In the genomic region with DNA sequence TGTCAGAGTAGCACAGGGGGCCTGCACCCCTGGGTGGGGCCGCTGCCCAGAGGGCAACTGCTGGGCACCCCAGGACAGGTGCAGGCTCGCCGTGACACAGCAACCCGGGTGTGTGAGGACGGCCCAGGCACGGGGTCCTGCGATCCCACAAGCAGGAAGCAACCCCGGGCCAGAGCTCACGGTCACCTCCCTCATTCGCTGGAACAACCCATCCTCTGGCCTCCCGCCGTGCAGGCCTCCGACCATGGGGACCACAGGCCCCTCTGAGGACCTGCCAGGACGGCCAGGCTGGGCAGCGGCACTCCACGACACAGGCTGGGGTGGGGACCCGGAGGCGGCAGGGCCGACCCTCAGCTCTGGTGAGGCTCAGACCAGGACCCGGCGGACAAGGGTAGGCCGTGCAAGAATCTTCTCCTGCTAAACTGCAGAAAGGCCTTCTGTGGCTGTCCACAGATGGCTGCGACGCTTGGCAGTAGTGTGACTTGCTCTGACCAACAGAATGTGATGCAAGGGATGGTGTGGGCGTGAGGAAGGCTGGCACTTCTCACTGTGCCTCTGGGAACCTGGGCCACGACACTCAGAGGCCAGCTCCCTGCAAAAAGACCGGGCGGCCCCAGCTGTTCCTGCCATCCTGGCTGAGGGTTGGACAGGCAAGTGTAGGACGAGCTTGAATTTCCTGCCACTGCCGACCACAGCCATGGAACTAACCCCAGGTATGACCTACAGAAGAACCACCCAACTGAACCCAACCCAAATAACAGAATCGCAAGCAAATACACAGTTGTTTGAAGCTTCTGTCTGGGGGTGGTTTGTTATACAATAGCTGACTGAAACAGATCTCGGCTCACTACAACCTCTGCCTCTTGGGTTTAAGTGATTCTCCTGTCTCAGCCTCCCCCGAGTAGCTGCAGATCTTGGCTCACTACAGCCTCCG, we compare ENCODE assay signal across 23 cellular contexts. TPM values are rescaled to one million over a fixed set of nuclear protein-coding genes. Genes with fewer than 3 reads are reported as not detected.
DNase-seq lines count a peak whose midpoint lies in the region; ATAC-seq, FAIRE-seq and TF ChIP-seq lines count a peak whose summit lies in the region.
"Had no signal": no experiment of that assay in that cellular context is flagged by ENCODE, and none has a peak within 500 bp of the region (broad histone marks: within the 10 kb centered on the region; RNA-seq: fewer than 3 reads in every experiment).

No MANE protein-coding gene starts in this region.

- no peak overlapping the region for H2BK120ac ChIP-seq in IMR-90 (ENCODE audit: low read depth, low read length)

- H3K4me3 Mint-ChIP-seq in stimulated activated effector memory CD8-positive, alpha-beta T cell treated with anti-CD3 and anti-CD28 coated beads, Interleukin-12 subunit alpha, Interleukin-12 subunit beta, amount 100 ng/mL, for 72 hours, result peak overlapping the region; percentile 79
- peak overlapping the region in 1 of 7 donors; percentile 44 for H3K4me3 Mint-ChIP-seq in CD8-positive, alpha-beta memory T cell
- H3K4me3 Mint-ChIP-seq: activated naive CD8-positive, alpha-beta T cell treated with anti-CD3 and anti-CD28 coated beads, Interleukin-2, amount 50 U/mL, for 24 hours; brain; WTC11 had no signal

- dilution Hi-C loops in IMR-90 (cut with HindIII; ENCODE audit: low sequenced_read_pairs, unreplicated experiment), result no loop called here

- H3K4me2 ChIP-seq in IMR-90 (ENCODE audit: low read depth, low read length) (no peak overlapping the region), K562 (ENCODE audit: insufficient read depth, low read length) (no peak overlapping the region)

- no peak overlapping the region for H3K23ac ChIP-seq in IMR-90 (ENCODE audit: low read depth, low read length)

- FAIRE-seq in K562 (lab: Jason Lieb, UNC), result no peak

- no peak overlapping the region for H2AK5ac ChIP-seq in IMR-90 (ENCODE audit: low read depth, low read length)

- no peak for TF ChIP-seq EP300 in K562 (IDR thresholded peaks at IDR 0.05; ENCODE audit: low read length)

- no peak overlapping the region for H3K14ac ChIP-seq in IMR-90 (replicated peaks; ENCODE audit: low read depth, low read length)

- no peaks in the 10 kb centered on the region for H3K27me3 Mint-ChIP-seq in CD8-positive, alpha-beta memory T cell
- H3K27me3 Mint-ChIP-seq: activated naive CD8-positive, alpha-beta T cell treated with anti-CD3 and anti-CD28 coated beads, Interleukin-2, amount 50 U/mL, for 24 hours; brain; CD4-positive, CD25-positive, alpha-beta regulatory T cell had no signal

- intact Hi-C loops in IMR-90 (cut with micrococcal nuclease) (no loop called here), K562 (cut with micrococcal nuclease) (no loop called here)

- no peak overlapping the region for H2AFZ ChIP-seq in IMR-90 (replicated peaks; ENCODE audit: low read length, poor library complexity)
- no peak overlapping the region for H2AFZ ChIP-seq in K562 (ENCODE audit: low read depth, low read length)

- CTCF ChIA-PET in IMR-90 (lab: Yijun Ruan, JAX) (no interaction called here), K562 (lab: Yijun Ruan, JAX; ENCODE audit: low intra/inter-chr PET ratio) (no interaction called here)
- CTCF ChIA-PET in CD8-positive, alpha-beta memory T cell (lab: Charles Lee), result interaction anchor here (2.4 kb wide), 1 partner anchor 27 kb away, joined by 7 read pairs; the partner anchor contains the start of gene PIP5K1C

- ATAC-seq in IMR-90 (ENCODE audit: low read depth) (no peak), K562 (no peak), left lobe of liver (peak; percentile 67)
- ATAC-seq in stimulated activated effector memory CD8-positive, alpha-beta T cell treated with anti-CD3 and anti-CD28 coated beads, Interleukin-12 subunit alpha, Interleukin-12 subunit beta, amount 100 ng/mL, for 72 hours, result no peak
- ATAC-seq: activated naive CD8-positive, alpha-beta T cell treated with anti-CD3 and anti-CD28 coated beads, Interleukin-2, amount 50 U/mL, for 24 hours had no signal

- no peak overlapping the region for H2BK20ac ChIP-seq in IMR-90 (ENCODE audit: low read depth, low read length)

- H3K9me3 ChIP-seq in IMR-90 (ENCODE audit: control insufficient read depth, insufficient read depth, low read length) (no peaks in the 10 kb centered on the region), K562 (replicated peaks; ENCODE audit: control insufficient read depth, insufficient read depth, low read depth, low read length) (no peaks in the 10 kb centered on the region)
- H3K9me3 ChIP-seq in CD8-positive, alpha-beta memory T cell (ENCODE audit: low read length), result no peaks in the 10 kb centered on the region

- no peak overlapping the region for H3K9ac ChIP-seq in IMR-90 (ENCODE audit: low read depth, low read length)
- peak overlapping the region in 1 of 2 experiments; percentile 56; a peak in 1 of 4 replicates for H3K9ac ChIP-seq in K562 (ENCODE audit: insufficient read depth in 1 of 2, low read depth in 2 of 2, low read length in 2 of 2)

- H3K9me3 Mint-ChIP-seq in stimulated activated effector memory CD8-positive, alpha-beta T cell treated with anti-CD3 and anti-CD28 coated beads, Interleukin-12 subunit alpha, Interleukin-12 subunit beta, amount 100 ng/mL, for 72 hours, result no peaks in the 10 kb centered on the region
- H3K9me3 Mint-ChIP-seq in CD8-positive, alpha-beta memory T cell, result no peaks in the 10 kb centered on the region
- H3K9me3 Mint-ChIP-seq: activated naive CD8-positive, alpha-beta T cell treated with anti-CD3 and anti-CD28 coated beads, Interleukin-2, amount 50 U/mL, for 24 hours; brain; CD4-positive, CD25-positive, alpha-beta regulatory T cell; WTC11 had no signal

- 88% methylated on average over 21 of the region's 34 CpGs; no CpG with 5 or more reads in 1 of the 2 experiments for WGBS in IMR-90 (ENCODE audit: extremely low coverage in 2 of 2, insufficient read length in 1 of 2), 2 experiments
- WGBS in K562 (ENCODE audit: insufficient coverage, low coverage, missing lambda C conversion rate), result 89% methylated on average over 30 of the region's 34 CpGs

- peaks cover 58% of the 10 kb centered on the region for H3K4me1 Mint-ChIP-seq in stimulated activated effector memory CD8-positive, alpha-beta T cell treated with anti-CD3 and anti-CD28 coated beads, Interleukin-12 subunit alpha, Interleukin-12 subunit beta, amount 100 ng/mL, for 72 hours
- peaks cover 18 to 57% (median 21%) of the 10 kb centered on the region in 3 donors for H3K4me1 Mint-ChIP-seq in CD8-positive, alpha-beta memory T cell

- no peak overlapping the region for H2BK5ac ChIP-seq in IMR-90 (ENCODE audit: low read depth, low read length, poor library complexity, severe bottlenecking)

- H2AK9ac ChIP-seq in IMR-90 (replicated peaks; ENCODE audit: low read depth, low read length, poor library complexity), result no peak overlapping the region

- H4K20me1 ChIP-seq in IMR-90 (ENCODE audit: insufficient read depth, low read length), result peaks cover 38% of the 10 kb centered on the region
- H4K20me1 ChIP-seq in K562 (replicated peaks; ENCODE audit: control insufficient read depth, insufficient read depth, low read length), result no peaks in the 10 kb centered on the region

- peaks cover 46% of the 10 kb centered on the region for H3K79me2 ChIP-seq in K562 (ENCODE audit: control insufficient read depth, insufficient read depth, low read length)

- no peak overlapping the region for H2BK15ac ChIP-seq in IMR-90 (ENCODE audit: low read depth, low read length)

- TF ChIP-seq RAD21 in IMR-90 (IDR thresholded peaks at IDR 0.05; ENCODE audit: low read length) (no peak), K562 (CRISPR knock-in tag; conservative IDR thresholded peaks at IDR 0.05 in 1 of 2, IDR thresholded peaks at IDR 0.05 in 1 of 2) (no peak)

- H3K18ac ChIP-seq in IMR-90 (ENCODE audit: low read depth, low read length), result no peak overlapping the region

- no peak for DNase-seq in IMR-90
- DNase-seq in K562 (ENCODE audit: extremely low read depth in 1 of 4, low spot score in 3 of 4), result no peak
- DNase-seq in left lobe of liver (ENCODE audit: low spot score), result no peak
- no peak for DNase-seq in stimulated activated effector memory CD8-positive, alpha-beta T cell treated with anti-CD3 and anti-CD28 coated beads, Interleukin-12 subunit alpha, Interleukin-12 subunit beta, amount 100 ng/mL, for 72 hours (ENCODE audit: low spot score in 2 of 2)
- no peak for DNase-seq in activated effector memory CD4-positive, alpha-beta T cell treated with Interleukin-2 at 50 U/mL for 16 hours
- no peak for DNase-seq in CD8-positive, alpha-beta memory T cell
- DNase-seq in T-helper 1 cell, result no peak
- DNase-seq: activated CD4-positive, alpha-beta T cell treated with anti-CD3 and anti-CD28 coated beads, Interleukin-2, amount 50 U/mL, for 4 hours; activated gamma-delta T cell; activated naive CD8-positive, alpha-beta T cell treated with anti-CD3 and anti-CD28 coated beads, Interleukin-2, amount 50 U/mL, for 24 hours; CD4-positive, CD25-positive, alpha-beta regulatory T cell; HCEC 1CT; kidney glomerular epithelial cell; NCI-H2081; NCI-H226; NCI-H748 treated with DMSO at 0.1 percent for 48 hours; retina; stimulated activated CD4-positive, alpha-beta T cell treated with anti-CD3 and anti-CD28 coated beads, Interleukin-4, amount 100 ng/mL, for 4 hours; stimulated activated naive CD4-positive, alpha-beta T cell treated with Interleukin-2 at 50 U/mL for 16 hours had no signal

- no peak overlapping the region for H3K56ac ChIP-seq in IMR-90 (ENCODE audit: extremely low read depth, insufficient read depth, low read length)

- peaks cover 8 to 72% of the 10 kb centered on the region in 2 experiments for H3K79me1 ChIP-seq in IMR-90 (ENCODE audit: low read depth in 1 of 2, low read length in 2 of 2)

- H3K27me3 ChIP-seq in IMR-90 (ENCODE audit: control insufficient read depth, insufficient read depth, low read length) (no peaks in the 10 kb centered on the region), K562 (ENCODE audit: control insufficient read depth in 2 of 2, insufficient read depth in 2 of 2, low read length in 2 of 2) (no peaks in the 10 kb centered on the region)
- no peaks in the 10 kb centered on the region for H3K27me3 ChIP-seq in CD8-positive, alpha-beta memory T cell (ENCODE audit: insufficient read depth, low read length, poor library complexity, severe bottlenecking)
- H3K27me3 ChIP-seq: tibial nerve had no signal

- H3K27ac Mint-ChIP-seq in stimulated activated effector memory CD8-positive, alpha-beta T cell treated with anti-CD3 and anti-CD28 coated beads, Interleukin-12 subunit alpha, Interleukin-12 subunit beta, amount 100 ng/mL, for 72 hours, result peak overlapping the region; percentile 97
- peak overlapping the region in 1 of 8 donors; percentile 36 for H3K27ac Mint-ChIP-seq in CD8-positive, alpha-beta memory T cell
- H3K27ac Mint-ChIP-seq: activated naive CD8-positive, alpha-beta T cell treated with anti-CD3 and anti-CD28 coated beads, Interleukin-2, amount 50 U/mL, for 24 hours had no signal

- no peak overlapping the region for H4K8ac ChIP-seq in IMR-90 (ENCODE audit: low read depth in 2 of 2, low read length in 2 of 2)

- peaks cover 27% of the 10 kb centered on the region for H3K4me1 ChIP-seq in IMR-90 (ENCODE audit: control insufficient read depth, insufficient read depth, low read length)
- H3K4me1 ChIP-seq in K562 (replicated peaks in 1 of 2; ENCODE audit: control insufficient read depth in 2 of 2, insufficient read depth in 2 of 2, low read length in 2 of 2), result peaks cover 34 to 61% of the 10 kb centered on the region in 2 experiments
- peaks cover 22% of the 10 kb centered on the region for H3K4me1 ChIP-seq in CD8-positive, alpha-beta memory T cell (ENCODE audit: insufficient read depth, low read length)

- H3K9me1 ChIP-seq in IMR-90 (ENCODE audit: insufficient read depth, low read length), result peaks cover 9% of the 10 kb centered on the region; the same call in 1 of the 2 replicates
- no peaks in the 10 kb centered on the region for H3K9me1 ChIP-seq in K562 (ENCODE audit: control insufficient read depth, insufficient read depth, low read length)

- no peak overlapping the region for H3K4me3 ChIP-seq in IMR-90 (ENCODE audit: insufficient read depth, low read depth, low read length)
- H3K4me3 ChIP-seq in K562, result no peak overlapping the region
- no peak overlapping the region for H3K4me3 ChIP-seq in CD8-positive, alpha-beta memory T cell (ENCODE audit: low read length)
- H3K4me3 ChIP-seq: tibial nerve had no signal

- H4K91ac ChIP-seq in IMR-90 (ENCODE audit: insufficient read depth, low read depth, low read length), result no peak overlapping the region

- H3K36me3 Mint-ChIP-seq in stimulated activated effector memory CD8-positive, alpha-beta T cell treated with anti-CD3 and anti-CD28 coated beads, Interleukin-12 subunit alpha, Interleukin-12 subunit beta, amount 100 ng/mL, for 72 hours, result peaks cover 42% of the 10 kb centered on the region
- H3K36me3 Mint-ChIP-seq in CD8-positive, alpha-beta memory T cell, result peaks cover 0 to 6% (median 3%) of the 10 kb centered on the region in 3 donors
- H3K36me3 Mint-ChIP-seq: WTC11 had no signal

- H3K36me3 ChIP-seq in IMR-90 (ENCODE audit: control insufficient read depth, insufficient read depth, low read length), result peaks cover 4% of the 10 kb centered on the region; the same call in 1 of the 2 replicates
- peaks cover 6% of the 10 kb centered on the region; the same call in 1 of the 3 replicates for H3K36me3 ChIP-seq in K562 (ENCODE audit: control insufficient read depth, insufficient read depth, low read length)
- H3K36me3 ChIP-seq in CD8-positive, alpha-beta memory T cell (ENCODE audit: insufficient read depth, low read length), result no peaks in the 10 kb centered on the region

- POLR2A ChIA-PET in IMR-90 (lab: Charles Lee; ENCODE audit: unreplicated experiment), result no interaction called here
- POLR2A ChIA-PET in K562 (lab: Yijun Ruan, JAX), result interaction anchor here (1.2 to 2.0 kb wide), 2 partner anchors 21 to 23 kb away, joined by 3 to 8 read pairs; no protein-coding TSS in a partner anchor
- POLR2A ChIA-PET in CD8-positive, alpha-beta memory T cell (lab: Charles Lee), result no interaction called here

- no peak overlapping the region for H3K4ac ChIP-seq in IMR-90 (ENCODE audit: low read depth, low read length)

- TF ChIP-seq CTCF in IMR-90 (conservative IDR thresholded peaks at IDR 0.05; ENCODE audit: low read depth, low read length) (no peak), K562 (IDR thresholded peaks at IDR 0.05 in 2 of 3, conservative IDR thresholded peaks at IDR 0.05 in 1 of 3; ENCODE audit: insufficient read depth in 2 of 3, low read depth in 1 of 3, low read length in 3 of 3) (no peak)

- H3K27ac ChIP-seq in IMR-90 (ENCODE audit: insufficient read depth, low read length) (no peak overlapping the region), K562 (ENCODE audit: extremely low read depth, low read depth, low read length) (no peak overlapping the region; the same call in 2 of the 3 replicates)
- H3K27ac ChIP-seq in CD8-positive, alpha-beta memory T cell (ENCODE audit: low read depth, low read length), result no peak overlapping the region

- TF ChIP-seq POLR2A in IMR-90 (IDR thresholded peaks at IDR 0.05; ENCODE audit: low read depth, low read length) (no peak), K562 (conservative IDR thresholded peaks at IDR 0.05) (no peak)

- H4K5ac ChIP-seq in IMR-90 (ENCODE audit: low read depth, low read length), result no peak overlapping the region

- BruUV-seq in IMR-90 (replicated peaks; lab: Mats Ljungman, UMichigan), result no TSS peak
- no TSS peak for BruUV-seq in K562 (replicated peaks; lab: Mats Ljungman, UMichigan)

- in situ Hi-C loops in IMR-90 (cut with MboI; ENCODE audit: low sequenced_read_pairs) (no loop called here), K562 (cut with MboI) (no loop called here)

RNA-seq across cellular contexts. Expression of gene PIP5K1C, which starts 26.5 kb away (rescaled TPM):
- 10.8 and 13.6 TPM in 2 replicates for total RNA-seq in IMR-90 (2012; rRNA removed)
- polyA plus RNA-seq in IMR-90 (2012; rRNA removed), result 23.3 and 28.0 TPM in 2 replicates
- 14.8 and 28.7 TPM in 2 replicates for polyA plus RNA-seq in IMR-90 (2012; cell fraction: cytosol; rRNA removed)
- 21.1 and 41.9 TPM in 2 replicates for polyA plus RNA-seq in IMR-90 (2012; cell fraction: nucleus; rRNA removed; ENCODE audit: low replicate concordance)
- total RNA-seq in K562 (2011; cell fraction: chromatin; rRNA removed; ENCODE audit: low replicate concordance), result 21.1 and 62.3 TPM in 2 replicates
- total RNA-seq in K562 (2011; cell fraction: nucleolus; rRNA removed), result 28.3 and 30.5 TPM in 2 replicates
- total RNA-seq in K562 (2011; cell fraction: nucleoplasm; rRNA removed), result 15.8 and 17.5 TPM in 2 replicates
- 6.0 and 10.7 TPM in 2 replicates for total RNA-seq in K562 (2014; rRNA removed)
- 1.4 and 1.9 TPM in 2 replicates for total RNA-seq in K562 (2014; rRNA removed; fragmentation: Illumina TruSeq; extraction: Trizol)
- total RNA-seq in K562 (2015; rRNA removed; fragmentation: Illumina TruSeq; extraction: Trizol), result 4.1 and 5.3 TPM in 2 replicates
- 21.4 and 22.1 TPM in 2 replicates for total RNA-seq in K562 (2021)
- polyA plus RNA-seq in K562 (2011; rRNA removed), result 2.9 and 5.8 TPM in 2 replicates
- polyA plus RNA-seq in K562 (2011; cell fraction: cytosol; rRNA removed), result 2.9 and 6.4 TPM in 2 replicates
- 9.4 and 20.2 TPM in 2 replicates for polyA plus RNA-seq in K562 (2011; cell fraction: nucleus; rRNA removed)
- polyA plus RNA-seq in K562 (2012), result 16.8 and 22.4 TPM in 2 replicates
- 8.0 and 11.3 TPM in 2 replicates for polyA plus RNA-seq in K562 (2014; fragmentation: Illumina TruSeq; extraction: Trizol)
- under 1 TPM; 0.38 to 0.61 TPM for polyA plus RNA-seq in K562 (2014; fragmentation: Nextera tagmentation; extraction: Ambion mirVana)
- 7.6 and 8.3 TPM in 2 replicates for polyA plus RNA-seq in K562 (2014; rRNA removed)
- polyA minus RNA-seq in K562 (2011; rRNA and poly(A)+ RNA removed), result 5.1 and 9.5 TPM in 2 replicates
- 15.8 and 26.9 TPM in 2 replicates for polyA minus RNA-seq in K562 (2011; cell fraction: cytosol; rRNA and poly(A)+ RNA removed)
- 13.1 and 15.9 TPM in 2 replicates for polyA minus RNA-seq in K562 (2011; cell fraction: nucleus; rRNA and poly(A)+ RNA removed)
- total RNA-seq in left lobe of liver, result 7.5 TPM
- 10 to 100 TPM; 26.9 to 27.6 TPM for total RNA-seq in CD8-positive, alpha-beta memory T cell
- polyA plus RNA-seq in CD8-positive, alpha-beta memory T cell, result 16.0 TPM

RNA-seq across cellular contexts. Expression of gene TJP3, which starts 34.4 kb away (rescaled TPM):
- not detected in 2 replicates for total RNA-seq in IMR-90 (2012; rRNA removed)
- polyA plus RNA-seq in IMR-90 (2012; rRNA removed), result not detected in 2 replicates
- polyA plus RNA-seq in IMR-90 (2012; cell fraction: cytosol; rRNA removed), result 0.03 TPM in 1 of 2 replicates, not detected in the other
- not detected in 2 replicates for polyA plus RNA-seq in IMR-90 (2012; cell fraction: nucleus; rRNA removed; ENCODE audit: low replicate concordance)
- 1.8 and 7.1 TPM in 2 replicates for total RNA-seq in K562 (2011; cell fraction: chromatin; rRNA removed; ENCODE audit: low replicate concordance)
- 2.9 and 3.5 TPM in 2 replicates for total RNA-seq in K562 (2011; cell fraction: nucleolus; rRNA removed)
- 1.8 and 2.6 TPM in 2 replicates for total RNA-seq in K562 (2011; cell fraction: nucleoplasm; rRNA removed)
- 0.82 and 1.3 TPM in 2 replicates for total RNA-seq in K562 (2014; rRNA removed)
- total RNA-seq in K562 (2014; rRNA removed; fragmentation: Illumina TruSeq; extraction: Trizol), result 0.11 and 0.38 TPM in 2 replicates
- total RNA-seq in K562 (2015; rRNA removed; fragmentation: Illumina TruSeq; extraction: Trizol), result 0.34 and 0.58 TPM in 2 replicates
- total RNA-seq in K562 (2021), result 0.92 and 2.4 TPM in 2 replicates
- 1.8 and 2.2 TPM in 2 replicates for polyA plus RNA-seq in K562 (2011; rRNA removed)
- polyA plus RNA-seq in K562 (2011; cell fraction: cytosol; rRNA removed), result 1.9 and 5.2 TPM in 2 replicates
- 4.3 and 9.8 TPM in 2 replicates for polyA plus RNA-seq in K562 (2011; cell fraction: nucleus; rRNA removed)
- polyA plus RNA-seq in K562 (2012), result 3.2 and 4.0 TPM in 2 replicates
- 0.54 and 1.1 TPM in 2 replicates for polyA plus RNA-seq in K562 (2014; fragmentation: Illumina TruSeq; extraction: Trizol)
- under 1 TPM in 1 of 2 experiments, not detected in 1; 0.11 TPM for polyA plus RNA-seq in K562 (2014; fragmentation: Nextera tagmentation; extraction: Ambion mirVana)
- 0.56 and 0.73 TPM in 2 replicates for polyA plus RNA-seq in K562 (2014; rRNA removed)
- polyA minus RNA-seq in K562 (2011; rRNA and poly(A)+ RNA removed), result 1.5 and 1.9 TPM in 2 replicates
- 0.86 and 2.2 TPM in 2 replicates for polyA minus RNA-seq in K562 (2011; cell fraction: cytosol; rRNA and poly(A)+ RNA removed)
- polyA minus RNA-seq in K562 (2011; cell fraction: nucleus; rRNA and poly(A)+ RNA removed), result 2.3 and 3.4 TPM in 2 replicates
- total RNA-seq in left lobe of liver, result 28.8 TPM
- total RNA-seq in CD8-positive, alpha-beta memory T cell, result 1 to 10 TPM; 1.5 to 1.7 TPM
- polyA plus RNA-seq in CD8-positive, alpha-beta memory T cell, result 16.2 TPM
- total RNA-seq: osteocyte had no signal

RNA-seq across cellular contexts. Expression of gene CACTIN, which starts 47.2 kb away (rescaled TPM):
- total RNA-seq in IMR-90 (2012; rRNA removed) (10.8 and 12.8 TPM in 2 replicates), K562 (2014; rRNA removed) (46.5 and 57.8 TPM in 2 replicates), K562 (2014; rRNA removed; fragmentation: Illumina TruSeq; extraction: Trizol) (7.6 and 7.9 TPM in 2 replicates), K562 (2015; rRNA removed; fragmentation: Illumina TruSeq; extraction: Trizol) (25.6 and 27.3 TPM in 2 replicates), K562 (2021) (42.1 and 49.2 TPM in 2 replicates), left lobe of liver (12.5 TPM)
- polyA plus RNA-seq in IMR-90 (2012; rRNA removed) (19.5 and 25.1 TPM in 2 replicates), K562 (2011; rRNA removed) (15.0 and 19.4 TPM in 2 replicates), K562 (2014; fragmentation: Illumina TruSeq; extraction: Trizol) (9.6 and 20.4 TPM in 2 replicates), K562 (2014; fragmentation: Nextera tagmentation; extraction: Ambion mirVana) (under 1 TPM; 0.15 to 0.52 TPM), K562 (2014; rRNA removed) (35.0 and 36.4 TPM in 2 replicates)
- 16.4 and 29.5 TPM in 2 replicates for polyA plus RNA-seq in IMR-90 (2012; cell fraction: cytosol; rRNA removed)
- polyA plus RNA-seq in IMR-90 (2012; cell fraction: nucleus; rRNA removed; ENCODE audit: low replicate concordance), result 48.6 and 103 TPM in 2 replicates
- total RNA-seq in K562 (2011; cell fraction: chromatin; rRNA removed; ENCODE audit: low replicate concordance), result 35.4 and 89.8 TPM in 2 replicates
- 60.3 and 65.9 TPM in 2 replicates for total RNA-seq in K562 (2011; cell fraction: nucleolus; rRNA removed)
- 35.3 and 37.6 TPM in 2 replicates for total RNA-seq in K562 (2011; cell fraction: nucleoplasm; rRNA removed)
- polyA plus RNA-seq in K562 (2011; cell fraction: cytosol; rRNA removed), result 21.9 and 50.9 TPM in 2 replicates
- polyA plus RNA-seq in K562 (2011; cell fraction: nucleus; rRNA removed), result 54.2 and 84.9 TPM in 2 replicates
- 22.8 and 28.5 TPM in 2 replicates for polyA plus RNA-seq in K562 (2012)
- 4.5 and 9.4 TPM in 2 replicates for polyA minus RNA-seq in K562 (2011; rRNA and poly(A)+ RNA removed)
- polyA minus RNA-seq in K562 (2011; cell fraction: cytosol; rRNA and poly(A)+ RNA removed), result 13.0 and 16.6 TPM in 2 replicates
- 9.6 and 12.0 TPM in 2 replicates for polyA minus RNA-seq in K562 (2011; cell fraction: nucleus; rRNA and poly(A)+ RNA removed)
- 10 to 100 TPM; 37.2 to 39.5 TPM for total RNA-seq in CD8-positive, alpha-beta memory T cell
- polyA plus RNA-seq in CD8-positive, alpha-beta memory T cell, result 16.8 TPM
